24 cellular contexts compared by ENCODE assay signal in the genomic region with DNA sequence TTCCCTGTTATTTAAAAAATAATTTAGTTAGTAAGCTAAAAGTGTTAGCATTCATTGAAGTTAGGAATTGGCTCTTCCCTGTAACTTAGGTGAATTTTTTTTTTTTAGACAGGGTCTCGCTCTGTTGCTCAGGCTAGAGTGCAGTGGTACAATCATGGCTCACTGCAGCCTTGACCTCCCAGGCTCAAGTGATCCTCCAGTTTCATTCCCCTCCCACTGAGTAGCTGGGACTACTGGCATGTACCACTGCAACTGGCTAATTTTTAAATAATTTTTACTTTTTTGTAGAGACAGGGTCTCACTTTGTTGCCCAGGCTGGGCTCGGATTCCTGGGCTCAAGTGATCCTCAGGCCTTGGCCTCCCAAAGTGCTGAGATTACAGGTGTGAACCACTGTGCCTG.
"Had no signal": no experiment of that assay in that cellular context is flagged by ENCODE, and none has a peak within 500 bp of the region (broad histone marks: within the 10 kb centered on the region; RNA-seq: fewer than 3 reads in every experiment).

No MANE protein-coding gene starts in this region.

- H3K4me1 ChIP-seq: right lobe of liver had no signal

- H3K27me3 ChIP-seq: esophagus squamous epithelium, right lobe of liver, suprapubic skin, vagina had no signal

- FAIRE-seq: endometrium, kidney had no signal

- ATAC-seq: effector memory CD8-positive, alpha-beta T cell; mucosa of descending colon; natural killer cell treated with Interleukin-12 subunit alpha and Interleukin-12 subunit beta and Interleukin-15 and Interleukin-18, amount 100 ng/mL, for 72 hours; right lobe of liver; stimulated activated naive CD8-positive, alpha-beta T cell treated with anti-CD3 and anti-CD28 coated beads, Interleukin-15, amount 100 ng/mL, for 72 hours had no signal

- H3K4me3 ChIP-seq: coronary artery, esophagus squamous epithelium, lung, mucosa of descending colon, prostate gland, right lobe of liver, smooth muscle cell, suprapubic skin, vagina had no signal

- H3K36me3 ChIP-seq: esophagus squamous epithelium, prostate gland, right lobe of liver, suprapubic skin, vagina had no signal

- DNase-seq: effector memory CD8-positive, alpha-beta T cell; erythroblast; esophagus squamous epithelium; foreskin melanocyte; glutamatergic neuron; kidney; mucosa of descending colon; naive B cell; right lobe of liver; stimulated activated CD4-positive, alpha-beta T cell treated with anti-CD3 and anti-CD28 coated beads, Interleukin-12 subunit alpha, Interleukin-12 subunit beta, amount 100 ng/mL, for 4 hours; stimulated activated CD4-positive, alpha-beta T cell treated with anti-CD3 and anti-CD28 coated beads, Interleukin-1b, Interleukin-23, amount 100 ng/mL, for 48 hours; stimulated activated CD4-positive, alpha-beta T cell treated with anti-CD3 and anti-CD28 coated beads, Interleukin-4, amount 100 ng/mL, for 1 hour; stimulated activated CD8-positive, alpha-beta memory T cell treated with anti-CD3 and anti-CD28 coated beads, Interleukin-4, amount 100 ng/mL, for 48 hours; stimulated activated naive CD4-positive, alpha-beta T cell; stimulated activated naive CD8-positive, alpha-beta T cell treated with anti-CD3 and anti-CD28 coated beads, Interleukin-15, amount 100 ng/mL, for 72 hours; trophoblast cell had no signal

- H3K9me3 ChIP-seq: esophagus squamous epithelium, mucosa of descending colon, prostate gland, right lobe of liver, suprapubic skin, vagina had no signal

- H3K27ac ChIP-seq: prostate gland, right lobe of liver, suprapubic skin, vagina had no signal
